ENCODE assay signal across 28 cellular contexts in the genomic region with DNA sequence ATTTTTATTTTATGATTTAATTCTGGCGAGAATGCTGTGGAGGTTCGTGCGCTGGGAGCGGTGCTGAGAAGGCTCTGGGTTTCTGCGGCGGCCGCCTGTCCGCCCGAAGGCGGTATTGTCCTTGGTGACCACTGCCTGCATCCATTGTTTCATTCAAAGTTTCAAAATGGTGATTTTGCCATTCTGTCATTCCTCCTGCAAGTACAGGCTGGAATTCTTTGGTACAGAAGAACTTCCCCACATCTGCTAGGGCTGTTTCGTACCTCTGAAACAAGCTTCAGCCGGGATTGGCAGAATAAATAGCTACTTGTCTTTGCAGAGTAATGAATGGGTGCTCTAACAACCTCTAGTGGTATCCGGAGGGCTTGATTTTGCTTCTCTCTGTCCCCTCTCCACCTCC.
DNase-seq lines count a peak whose midpoint lies in the region; ATAC-seq and TF ChIP-seq lines count a peak whose summit lies in the region.
"Had no signal": no experiment of that assay in that cellular context is flagged by ENCODE, and none has a peak within 500 bp of the region (broad histone marks: within the 10 kb centered on the region; RNA-seq: fewer than 3 reads in every experiment).

No MANE protein-coding gene starts in this region.

- H3K4me1 ChIP-seq in osteoblast (ENCODE audit: insufficient read depth, low read length): no peaks in the 10 kb centered on the region
- peaks cover 0 to 43% (median 18%) of the 10 kb centered on the region in 4 donors for H3K4me1 ChIP-seq in tibial nerve
- no peaks in the 10 kb centered on the region for H3K4me1 ChIP-seq in neural progenitor cell
- H3K4me1 ChIP-seq: esophagus muscularis mucosa, HAP-1, parathyroid adenoma, vagina had no signal

- no peaks in the 10 kb centered on the region for H3K27me3 ChIP-seq in osteoblast (ENCODE audit: insufficient read depth, low read length)
- H3K27me3 ChIP-seq in tibial nerve: no peaks in the 10 kb centered on the region
- no peaks in the 10 kb centered on the region for H3K27me3 ChIP-seq in H7 (ENCODE audit: control insufficient read depth, insufficient read depth, low read length)
- no peaks in the 10 kb centered on the region for H3K27me3 ChIP-seq in neural progenitor cell
- H3K27me3 ChIP-seq: esophagus muscularis mucosa, hepatocyte, right lobe of liver, vagina had no signal

- H3K9ac ChIP-seq in neural progenitor cell: no peak overlapping the region
- H3K9ac ChIP-seq: parathyroid adenoma had no signal

- H3K79me2 ChIP-seq in osteoblast (ENCODE audit: insufficient read depth, low read length) (peaks cover 8% of the 10 kb centered on the region), neural progenitor cell (ENCODE audit: low read depth) (peaks cover 24% of the 10 kb centered on the region)
- H3K79me2 ChIP-seq: parathyroid adenoma had no signal

- peak overlapping the region; percentile 39 for H3K27ac Mint-ChIP-seq in activated T-cell treated with anti-CD3 and anti-CD28 coated beads, Interleukin-2, amount 50 U/mL, for 72 hours
- no peak overlapping the region for H3K27ac Mint-ChIP-seq in neural progenitor cell
- H3K27ac Mint-ChIP-seq: activated CD4-positive, alpha-beta T cell treated with anti-CD3 and anti-CD28 coated beads, Interleukin-2, amount 10 ng/mL, durations not matched to agents 7 days and 5 days had no signal

- 47 to 53% methylated on average over 13 of the region's 13 CpGs for WGBS in tibial nerve, 2 donors

- no peaks in the 10 kb centered on the region for H3K27me3 Mint-ChIP-seq in activated T-cell treated with anti-CD3 and anti-CD28 coated beads, Interleukin-2, amount 50 U/mL, for 72 hours (ENCODE audit: low read depth)
- H3K27me3 Mint-ChIP-seq in activated T-cell treated with anti-CD3 and anti-CD28 coated beads, Interleukin-2, amount 50 U/mL, for 4 hours (ENCODE audit: low read depth): no peaks in the 10 kb centered on the region
- H3K27me3 Mint-ChIP-seq in neural progenitor cell (ENCODE audit: insufficient read depth, low read depth): no peaks in the 10 kb centered on the region
- H3K27me3 Mint-ChIP-seq: activated CD4-positive, alpha-beta T cell treated with anti-CD3 and anti-CD28 coated beads, Interleukin-2, amount 10 ng/mL, durations not matched to agents 7 days and 5 days; activated T-cell treated with anti-CD3 and anti-CD28 coated beads, Interleukin-2, amount 50 U/mL, for 24 hours; CD8-positive, alpha-beta memory T cell had no signal

- TF ChIP-seq CTCF in osteoblast (IDR thresholded peaks at IDR 0.05; ENCODE audit: extremely low read depth, low read depth, low read length): no peak
- peak in 1 of 5 experiments; percentile 11 for TF ChIP-seq CTCF in tibial nerve (IDR thresholded peaks at IDR 0.05)
- no peak for TF ChIP-seq CTCF in neural progenitor cell (IDR thresholded peaks at IDR 0.05)

- no peak overlapping the region for H3K4me3 ChIP-seq in osteoblast (ENCODE audit: insufficient read depth, low read length)
- H3K4me3 ChIP-seq in tibial nerve: no peak overlapping the region
- no peak overlapping the region for H3K4me3 ChIP-seq in H7 (ENCODE audit: insufficient read depth, low read depth, low read length)
- H3K4me3 ChIP-seq in neural progenitor cell: no peak overlapping the region
- H3K4me3 ChIP-seq: coronary artery, esophagus muscularis mucosa, HAP-1, hepatocyte, right lobe of liver, vagina had no signal

- H3K9me3 Mint-ChIP-seq in activated T-cell treated with anti-CD3 and anti-CD28 coated beads, Interleukin-2, amount 50 U/mL, for 72 hours: peaks cover 0 to under 1% of the 10 kb centered on the region in 2 donors
- peaks cover under 1% of the 10 kb centered on the region for H3K9me3 Mint-ChIP-seq in activated T-cell treated with anti-CD3 and anti-CD28 coated beads, Interleukin-2, amount 50 U/mL, for 4 hours
- peaks cover 13% of the 10 kb centered on the region for H3K9me3 Mint-ChIP-seq in neural progenitor cell
- H3K9me3 Mint-ChIP-seq: activated T-cell treated with anti-CD3 and anti-CD28 coated beads, Interleukin-2, amount 50 U/mL, for 24 hours; CD8-positive, alpha-beta memory T cell; natural killer cell had no signal

- DNase-seq in activated T-cell treated with anti-CD3 and anti-CD28 coated beads, Interleukin-2, amount 50 U/mL, for 72 hours: no peak
- no peak for DNase-seq in activated T-cell treated with anti-CD3 and anti-CD28 coated beads, Interleukin-2, amount 50 U/mL, for 4 hours
- DNase-seq in epidermal melanocyte (ENCODE audit: insufficient read length, low spot score) (peak; percentile 85), osteoblast (ENCODE audit: insufficient read length, low spot score, missing footprints) (peak; percentile 39), tibial nerve (ENCODE audit: low spot score in 2 of 2) (no peak), H7 (no peak), neural progenitor cell (ENCODE audit: low spot score) (no peak), middle frontal gyrus (ENCODE audit: extremely low spot score, low spot score) (no peak)
- DNase-seq: activated CD4-positive, alpha-beta T cell treated with anti-CD3 and anti-CD28 coated beads, Interleukin-2, amount 10 ng/mL, durations not matched to agents 7 days and 5 days; activated naive CD4-positive, alpha-beta T cell; activated T-cell treated with anti-CD3 and anti-CD28 coated beads, Interleukin-2, amount 50 U/mL, for 24 hours; CD8-positive, alpha-beta memory T cell; natural killer cell; NCI-H1105; NCI-H1930; NCI-H226; right lobe of liver; SIG-M5; stimulated activated CD4-positive, alpha-beta T cell treated with anti-CD3 and anti-CD28 coated beads, Interleukin-15, amount 100 ng/mL, for 24 hours; stimulated activated naive CD4-positive, alpha-beta T cell had no signal

- H3K27ac ChIP-seq in osteoblast (ENCODE audit: low read depth, low read length) (no peak overlapping the region), tibial nerve (peak overlapping the region in 3 of 4 donors; percentile 16 to 81 (median 73)), neural progenitor cell (no peak overlapping the region)
- H3K27ac ChIP-seq: 22Rv1, coronary artery, esophagus muscularis mucosa, hepatocyte, parathyroid adenoma, right lobe of liver, vagina had no signal

- no peak overlapping the region for H2AFZ ChIP-seq in osteoblast (ENCODE audit: low read length)
- H2AFZ ChIP-seq in neural progenitor cell (replicated peaks): no peak overlapping the region
- H2AFZ ChIP-seq: hepatocyte, parathyroid adenoma had no signal

- peaks cover 11 to 26% of the 10 kb centered on the region in 2 donors for H3K36me3 Mint-ChIP-seq in activated T-cell treated with anti-CD3 and anti-CD28 coated beads, Interleukin-2, amount 50 U/mL, for 72 hours (ENCODE audit: insufficient read depth in 2 of 2)
- peaks cover 47% of the 10 kb centered on the region for H3K36me3 Mint-ChIP-seq in activated T-cell treated with anti-CD3 and anti-CD28 coated beads, Interleukin-2, amount 50 U/mL, for 4 hours (ENCODE audit: insufficient read depth)
- H3K36me3 Mint-ChIP-seq in neural progenitor cell: peaks cover 47% of the 10 kb centered on the region

- H4K20me1 ChIP-seq in osteoblast (ENCODE audit: insufficient read depth, low read length) (no peaks in the 10 kb centered on the region), neural progenitor cell (ENCODE audit: low read depth) (peaks cover 10% of the 10 kb centered on the region)

- no peaks in the 10 kb centered on the region for H3K9me3 ChIP-seq in osteoblast (ENCODE audit: low read depth, low read length)
- H3K9me3 ChIP-seq in tibial nerve: no peaks in the 10 kb centered on the region
- no peaks in the 10 kb centered on the region for H3K9me3 ChIP-seq in neural progenitor cell (ENCODE audit: low read depth)
- H3K9me3 ChIP-seq: esophagus muscularis mucosa, HAP-1, right lobe of liver, vagina had no signal

- ATAC-seq in activated T-cell treated with anti-CD3 and anti-CD28 coated beads, Interleukin-2, amount 50 U/mL, for 72 hours (replicated peaks in 1 of 2): no peak
- no peak for ATAC-seq in activated T-cell treated with anti-CD3 and anti-CD28 coated beads, Interleukin-2, amount 50 U/mL, for 4 hours
- ATAC-seq: left lobe of liver, natural killer cell, right lobe of liver had no signal

- TF ChIP-seq POLR2A in tibial nerve (IDR thresholded peaks at IDR 0.05): no peak

- H3K4me3 Mint-ChIP-seq in activated T-cell treated with anti-CD3 and anti-CD28 coated beads, Interleukin-2, amount 50 U/mL, for 72 hours: no peak overlapping the region
- H3K4me3 Mint-ChIP-seq in activated T-cell treated with anti-CD3 and anti-CD28 coated beads, Interleukin-2, amount 50 U/mL, for 4 hours: no peak overlapping the region
- no peak overlapping the region for H3K4me3 Mint-ChIP-seq in neural progenitor cell
- H3K4me3 Mint-ChIP-seq: activated CD4-positive, alpha-beta T cell treated with anti-CD3 and anti-CD28 coated beads, Interleukin-2, amount 10 ng/mL, durations not matched to agents 7 days and 5 days; activated T-cell treated with anti-CD3 and anti-CD28 coated beads, Interleukin-2, amount 50 U/mL, for 24 hours; CD8-positive, alpha-beta memory T cell; natural killer cell had no signal

- H3K4me1 Mint-ChIP-seq in activated T-cell treated with anti-CD3 and anti-CD28 coated beads, Interleukin-2, amount 50 U/mL, for 72 hours (ENCODE audit: low read depth): peaks cover 26% of the 10 kb centered on the region
- peaks cover 22% of the 10 kb centered on the region for H3K4me1 Mint-ChIP-seq in activated T-cell treated with anti-CD3 and anti-CD28 coated beads, Interleukin-2, amount 50 U/mL, for 4 hours (ENCODE audit: low read depth)
- H3K4me1 Mint-ChIP-seq in neural progenitor cell: peaks cover under 1% of the 10 kb centered on the region

- H3K4me2 ChIP-seq in osteoblast (ENCODE audit: insufficient read depth, low read length): no peak overlapping the region
- no peak overlapping the region for H3K4me2 ChIP-seq in neural progenitor cell
- H3K4me2 ChIP-seq: hepatocyte had no signal

- peaks cover 43% of the 10 kb centered on the region for H3K36me3 ChIP-seq in osteoblast (ENCODE audit: insufficient read depth, low read length)
- H3K36me3 ChIP-seq in tibial nerve: peaks cover 0 to 78% (median 0%) of the 10 kb centered on the region in 3 donors
- H3K36me3 ChIP-seq in H7 (replicated peaks; ENCODE audit: control insufficient read depth, insufficient read depth, low read length): peaks cover 19% of the 10 kb centered on the region
- peaks cover 11% of the 10 kb centered on the region for H3K36me3 ChIP-seq in neural progenitor cell

- no peak for TF ChIP-seq EP300 in tibial nerve (IDR thresholded peaks at IDR 0.05)

- no peaks in the 10 kb centered on the region for H3F3A ChIP-seq in neural progenitor cell (ENCODE audit: low read depth)

Comparison
In these comparisons a context has a peak if more than half of its experiments do, and no peak if none do; other contexts are left out.
1. DNase-seq: peak in epidermal melanocyte (single experiment) and osteoblast (single experiment); none in activated T-cell treated with anti-CD3 and anti-CD28 coated beads, Interleukin-2, amount 50 U/mL, for 72 hours (0 of 2), activated T-cell treated with anti-CD3 and anti-CD28 coated beads, Interleukin-2, amount 50 U/mL, for 4 hours (single experiment), tibial nerve (0 of 2), H7 (single experiment), neural progenitor cell (single experiment) and middle frontal gyrus (single experiment).
2. H3K27ac ChIP-seq: peak in tibial nerve (3 of 4); none in osteoblast (single experiment) and neural progenitor cell (single experiment).